Comparison of ENCODE assay signal across 1 cellular context in genomic region chr1:16145030-16145987, GRCh38.
TF ChIP-seq lines count a peak whose summit lies in the region.

No MANE protein-coding gene starts in this region.

TF ChIP-seq in K562, 482 proteins besides CTCF, POLR2A, EP300 and RAD21 (continued from another document):
- TF ChIP-seq MLLT1 (IDR thresholded peaks at IDR 0.05): peak in 1 of 2 experiments; percentile 14; a peak in 1 of 4 replicates
- TF ChIP-seq JUN (IDR thresholded peaks at IDR 0.05; ENCODE audit: borderline replicate concordance, low read depth, low read length): 0 out of 2 replicates have a peak, but pooled peaks have one; percentile 30
- TF ChIP-seq JUN (CRISPR knock-in tag; IDR thresholded peaks at IDR 0.05; ENCODE audit: borderline replicate concordance): no peak
- TF ChIP-seq NFATC3 (IDR thresholded peaks at IDR 0.05): no peak
- TF ChIP-seq MECOM (CRISPR knock-in tag; IDR thresholded peaks at IDR 0.05): no peak
- TF ChIP-seq EGR1 (conservative IDR thresholded peaks at IDR 0.05): no peak
- no peak for TF ChIP-seq FOXP1 (CRISPR knock-in tag; IDR thresholded peaks at IDR 0.05)
- TF ChIP-seq CBX1 (IDR thresholded peaks at IDR 0.05; ENCODE audit: low read depth): peak; percentile 89
- 0 out of 2 replicates have a peak, but pooled peaks have one; percentile 69 for TF ChIP-seq ADNP (tag; IDR thresholded peaks at IDR 0.05)
- TF ChIP-seq KLF13 (tag; IDR thresholded peaks at IDR 0.05; ENCODE audit: borderline replicate concordance, low read depth): no peak
- no peak for TF ChIP-seq ZNF668 (CRISPR knock-in tag; IDR thresholded peaks at IDR 0.05)
- no peak for TF ChIP-seq DIDO1 (tag; IDR thresholded peaks at IDR 0.05; ENCODE audit: low read depth)
- peak; percentile 7 for TF ChIP-seq SMAD1 (IDR thresholded peaks at IDR 0.05; ENCODE audit: low read depth, low read length, partially characterized antibody)
- peak; percentile 94; the same call in 1 of the 2 replicates for TF ChIP-seq HDAC2 (IDR thresholded peaks at IDR 0.05)
- TF ChIP-seq HNRNPL (IDR thresholded peaks at IDR 0.05; ENCODE audit: low read depth, low read length): 0 out of 2 replicates have a peak, but pooled peaks have one; percentile 22
- TF ChIP-seq FOSL1 (tag; conservative IDR thresholded peaks at IDR 0.05): 0 out of 2 replicates have a peak, but pooled peaks have one; percentile 7
- no peak for TF ChIP-seq HCFC1 (IDR thresholded peaks at IDR 0.05; ENCODE audit: low read depth, low read length)
- TF ChIP-seq THAP7 (CRISPR knock-in tag; IDR thresholded peaks at IDR 0.05): no peak
- no peak for TF ChIP-seq NFIX (CRISPR knock-in tag; IDR thresholded peaks at IDR 0.05; ENCODE audit: low read depth)
- peak; percentile 90 for TF ChIP-seq C11orf30 (IDR thresholded peaks at IDR 0.05; ENCODE audit: low read depth)
- peak; percentile 94 for TF ChIP-seq ZBTB33 (CRISPR knock-in tag; IDR thresholded peaks at IDR 0.05)
- TF ChIP-seq HMG20B (CRISPR knock-in tag; IDR thresholded peaks at IDR 0.05): no peak
- peak; percentile 37 for TF ChIP-seq KDM5B (IDR thresholded peaks at IDR 0.05; ENCODE audit: insufficient replicate concordance, low read depth, low read length)
- peak; percentile 84; the same call in 1 of the 2 replicates for TF ChIP-seq HDGF (IDR thresholded peaks at IDR 0.05)
- TF ChIP-seq KDM1A (IDR thresholded peaks at IDR 0.05): peak in 1 of 2 experiments; percentile 88; a peak in 3 of 4 replicates
- TF ChIP-seq CHD1 (IDR thresholded peaks at IDR 0.05; ENCODE audit: low read length): no peak
- peak; percentile 34; the same call in 1 of the 2 replicates for TF ChIP-seq CREM (IDR thresholded peaks at IDR 0.05; ENCODE audit: low read depth)
- TF ChIP-seq STAT6 (CRISPR knock-in tag; IDR thresholded peaks at IDR 0.05): 0 out of 2 replicates have a peak, but pooled peaks have one; percentile 36
- 0 out of 2 replicates have a peak, but pooled peaks have one; percentile 3 for TF ChIP-seq DMBX1 (CRISPR knock-in tag; IDR thresholded peaks at IDR 0.05; ENCODE audit: borderline replicate concordance)
- TF ChIP-seq ETV5 (CRISPR knock-in tag; IDR thresholded peaks at IDR 0.05; ENCODE audit: low read depth): peak; percentile 4; the same call in 1 of the 2 replicates
- TF ChIP-seq SMARCA5 (IDR thresholded peaks at IDR 0.05): peak; percentile 98
- no peak for TF ChIP-seq ZNF239 (CRISPR knock-in tag; IDR thresholded peaks at IDR 0.05)
- TF ChIP-seq SAFB (IDR thresholded peaks at IDR 0.05; ENCODE audit: borderline replicate concordance, low read depth, low read length): peak; percentile 70; the same call in 1 of the 2 replicates
- no peak for TF ChIP-seq SRSF7 (optimal IDR thresholded peaks at IDR 0.05; ENCODE audit: low read depth, low read length)
- no peak for TF ChIP-seq SUPT5H (IDR thresholded peaks at IDR 0.05)
